Comparison of ENCODE assay signal across 41 cellular contexts in the genomic region with DNA sequence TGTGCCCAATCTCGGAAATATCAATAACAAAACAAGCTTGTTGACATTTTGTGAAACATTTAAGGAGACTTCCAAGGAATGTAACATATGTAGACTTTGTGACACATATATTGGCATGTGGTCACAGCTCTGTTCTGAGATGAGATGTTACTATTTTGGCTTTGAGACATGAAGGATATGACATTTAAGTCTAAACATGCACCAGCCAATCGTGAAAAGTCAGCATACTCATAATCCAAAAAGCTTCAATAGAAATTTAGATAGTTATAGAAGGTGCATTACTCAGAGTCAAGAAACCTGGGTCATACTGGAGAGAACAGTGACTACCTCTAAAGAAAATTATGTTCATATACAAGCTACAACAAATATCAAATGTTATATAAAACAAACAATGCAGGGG. TPM values are rescaled to one million over a fixed set of nuclear protein-coding genes. Genes with fewer than 3 reads are reported as not detected.
"Had no signal": no experiment of that assay in that cellular context is flagged by ENCODE, and none has a peak within 500 bp of the region (broad histone marks: within the 10 kb centered on the region; RNA-seq: fewer than 3 reads in every experiment).

No MANE protein-coding gene starts in this region.

- DNase-seq: activated CD4-positive, alpha-beta memory T cell treated with anti-CD3 and anti-CD28 coated beads, Interleukin-2, amount 10 ng/mL, durations not matched to agents 7 days and 5 days; activated CD4-positive, alpha-beta T cell treated with anti-CD3 and anti-CD28 coated beads, Interleukin-2, amount 10 ng/mL, durations not matched to agents 7 days and 5 days; activated CD8-positive, alpha-beta memory T cell treated with anti-CD3 and anti-CD28 coated beads, Interleukin-2, amount 50 U/mL, for 48 hours; activated effector memory CD4-positive, alpha-beta T cell treated with Interleukin-2 at 50 U/mL for 16 hours; activated naive CD4-positive, alpha-beta T cell treated with Interleukin-2 at 50 U/mL for 16 hours; activated T-cell treated with anti-CD3 and anti-CD28 coated beads, Interleukin-2, amount 50 U/mL, for 4 hours; body of pancreas; cerebellar nuclear complex; dorsolateral prefrontal cortex; effector memory CD4-positive, alpha-beta T cell; esophagus squamous epithelium; foreskin melanocyte; heart right ventricle; midbrain; naive thymus-derived CD4-positive, alpha-beta T cell; ovary; retina; sigmoid colon; stimulated activated CD4-positive, alpha-beta T cell treated with anti-CD3 and anti-CD28 coated beads, Interleukin-1b, Interleukin-23, amount 100 ng/mL, for 48 hours; stimulated activated CD4-positive, alpha-beta T cell treated with anti-CD3 and anti-CD28 coated beads, Interleukin-4, amount 100 ng/mL, for 4 hours; stimulated activated CD8-positive, alpha-beta memory T cell treated with anti-CD3 and anti-CD28 coated beads, Interleukin-4, amount 100 ng/mL, for 48 hours; stimulated activated naive B cell treated with anti-CD40 and anti-IgM and Interleukin-4, amounts not matched to agents 10 μg/mL and 1 μg/mL and 100 μg/mL, for 72 hours; stomach; T-helper 9 cell; tibial artery had no signal

- H3K4me1 Mint-ChIP-seq: activated CD4-positive, alpha-beta T cell treated with anti-CD3 and anti-CD28 coated beads, Interleukin-2, amount 10 ng/mL, durations not matched to agents 7 days and 5 days; memory B cell; stimulated activated naive B cell treated with anti-CD40 and anti-IgM and Interleukin-4, amounts not matched to agents 10 μg/mL and 1 μg/mL and 100 μg/mL, for 72 hours had no signal

- H3K9me3 ChIP-seq: esophagus squamous epithelium, heart right ventricle, ovary, prostate gland, sigmoid colon, stomach, suprapubic skin, tibial artery had no signal

- H3K27me3 Mint-ChIP-seq: activated CD4-positive, alpha-beta memory T cell treated with anti-CD3 and anti-CD28 coated beads, Interleukin-2, amount 10 ng/mL, durations not matched to agents 7 days and 5 days; activated CD4-positive, alpha-beta T cell treated with anti-CD3 and anti-CD28 coated beads, Interleukin-2, amount 10 ng/mL, durations not matched to agents 7 days and 5 days; activated naive CD8-positive, alpha-beta T cell; memory B cell; naive thymus-derived CD4-positive, alpha-beta T cell; stimulated activated naive B cell treated with anti-CD40 and anti-IgM and Interleukin-4, amounts not matched to agents 10 μg/mL and 1 μg/mL and 100 μg/mL, for 72 hours had no signal

- H3K9me3 Mint-ChIP-seq: activated CD4-positive, alpha-beta memory T cell treated with anti-CD3 and anti-CD28 coated beads, Interleukin-2, amount 10 ng/mL, durations not matched to agents 7 days and 5 days; activated CD4-positive, alpha-beta T cell treated with anti-CD3 and anti-CD28 coated beads, Interleukin-2, amount 10 ng/mL, durations not matched to agents 7 days and 5 days; activated T-cell treated with anti-CD3 and anti-CD28 coated beads, Interleukin-2, amount 50 U/mL, for 4 hours; memory B cell; stimulated activated naive B cell treated with anti-CD40 and anti-IgM and Interleukin-4, amounts not matched to agents 10 μg/mL and 1 μg/mL and 100 μg/mL, for 72 hours had no signal

- H3K4me3 ChIP-seq: body of pancreas, cardiac muscle cell, coronary artery, dorsolateral prefrontal cortex, esophagus squamous epithelium, heart right ventricle, ovary, prostate gland, sigmoid colon, smooth muscle cell, stomach, suprapubic skin, tibial artery had no signal

- FAIRE-seq: TTC549 had no signal

- H3K4me3 Mint-ChIP-seq: activated CD4-positive, alpha-beta memory T cell treated with anti-CD3 and anti-CD28 coated beads, Interleukin-2, amount 10 ng/mL, durations not matched to agents 7 days and 5 days; activated CD4-positive, alpha-beta T cell treated with anti-CD3 and anti-CD28 coated beads, Interleukin-2, amount 10 ng/mL, durations not matched to agents 7 days and 5 days; activated naive CD8-positive, alpha-beta T cell; activated T-cell treated with anti-CD3 and anti-CD28 coated beads, Interleukin-2, amount 50 U/mL, for 4 hours; memory B cell; naive thymus-derived CD4-positive, alpha-beta T cell; stimulated activated naive B cell treated with anti-CD40 and anti-IgM and Interleukin-4, amounts not matched to agents 10 μg/mL and 1 μg/mL and 100 μg/mL, for 72 hours had no signal

- H3K36me3 ChIP-seq: ovary, prostate gland had no signal

- H3K27ac Mint-ChIP-seq: activated CD4-positive, alpha-beta memory T cell treated with anti-CD3 and anti-CD28 coated beads, Interleukin-2, amount 10 ng/mL, durations not matched to agents 7 days and 5 days; activated CD4-positive, alpha-beta T cell treated with anti-CD3 and anti-CD28 coated beads, Interleukin-2, amount 10 ng/mL, durations not matched to agents 7 days and 5 days; activated naive CD8-positive, alpha-beta T cell; memory B cell; naive thymus-derived CD4-positive, alpha-beta T cell; stimulated activated naive B cell treated with anti-CD40 and anti-IgM and Interleukin-4, amounts not matched to agents 10 μg/mL and 1 μg/mL and 100 μg/mL, for 72 hours had no signal

- ATAC-seq: activated CD4-positive, CD25-positive, alpha-beta regulatory T cell treated with anti-CD3 and anti-CD28 coated beads, Interleukin-2, amount 50 U/mL, for 24 hours; activated T-cell treated with anti-CD3 and anti-CD28 coated beads, Interleukin-2, amount 50 U/mL, for 4 hours; body of pancreas; heart right ventricle; naive thymus-derived CD4-positive, alpha-beta T cell; stimulated activated naive B cell treated with anti-CD40 and anti-IgM and Interleukin-4, amounts not matched to agents 10 μg/mL and 1 μg/mL and 100 μg/mL, for 72 hours had no signal

- H3K27me3 ChIP-seq: body of pancreas, cardiac muscle cell, dorsolateral prefrontal cortex, esophagus squamous epithelium, heart right ventricle, ovary, sigmoid colon, stomach, suprapubic skin, tibial artery had no signal

- H3K4me1 ChIP-seq: body of pancreas, esophagus squamous epithelium, heart right ventricle, prostate gland, suprapubic skin had no signal

- H3K4me2 ChIP-seq: smooth muscle cell had no signal

- H3K27ac ChIP-seq: body of pancreas, cardiac muscle cell, coronary artery, esophagus squamous epithelium, heart right ventricle, ovary, prostate gland, sigmoid colon, suprapubic skin, tibial artery, VCaP had no signal

RNA-seq across cellular contexts. Expression of gene ANKUB1, which starts 53.5 kb away (rescaled TPM):
- total RNA-seq: activated CD4-positive, alpha-beta memory T cell treated with anti-CD3 and anti-CD28 coated beads, Interleukin-2, amount 10 ng/mL, durations not matched to agents 7 days and 5 days; activated CD4-positive, alpha-beta T cell treated with anti-CD3 and anti-CD28 coated beads, Interleukin-2, amount 10 ng/mL, durations not matched to agents 7 days and 5 days; activated T-cell treated with anti-CD3 and anti-CD28 coated beads, Interleukin-2, amount 50 U/mL, for 4 hours; body of pancreas; cardiac muscle cell; esophagus squamous epithelium; glomerular endothelial cell; heart right ventricle; kidney epithelial cell; lower leg skin; naive thymus-derived CD4-positive, alpha-beta T cell; prostate gland; sigmoid colon; smooth muscle cell; stomach; suprapubic skin; T-helper 1 cell treated with Interleukin-12 subunit alpha and Interleukin-12 subunit beta and Interleukin-4 antibody, amounts not matched to agents 30 ng/mL and 1 ng/mL, for 36 hours; urinary bladder had no signal
- polyA plus RNA-seq: cardiac muscle cell; heart right ventricle; naive thymus-derived CD4-positive, alpha-beta T cell; neural cell; ovary; sigmoid colon; smooth muscle cell; stomach; urinary bladder had no signal
